23 cellular contexts compared by ENCODE assay signal in the genomic region with DNA sequence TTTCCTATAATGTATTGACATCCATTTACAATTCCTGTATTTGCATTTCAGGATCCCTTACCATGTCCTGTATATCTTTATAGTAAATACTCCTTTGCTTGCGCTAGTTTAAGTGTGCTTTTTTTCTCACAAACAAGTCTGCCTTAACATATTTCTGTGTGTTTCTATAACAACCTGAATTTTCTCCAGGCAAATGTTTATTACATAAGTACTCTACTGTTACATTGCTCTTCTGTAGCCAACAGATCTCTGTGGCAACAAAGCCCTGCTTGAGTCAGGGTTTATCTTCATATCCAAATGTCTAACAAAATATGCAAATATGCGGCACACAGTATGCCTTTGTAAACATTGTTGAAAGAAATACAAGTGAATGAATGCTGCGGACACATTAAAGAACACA.
A peak's percentile ranks its signal among the peaks of the same experiment; 100 is the strongest.
DNase-seq lines count a peak whose midpoint lies in the region; ATAC-seq and TF ChIP-seq lines count a peak whose summit lies in the region.
"Had no signal": no experiment of that assay in that cellular context is flagged by ENCODE, and none has a peak within 500 bp of the region (broad histone marks: within the 10 kb centered on the region; RNA-seq: fewer than 3 reads in every experiment).

No MANE protein-coding gene starts in this region.

- no peak overlapping the region for H3K9ac ChIP-seq in adipocyte (ENCODE audit: low read length)
- 0 out of 2 replicates have a peak overlapping the region, but pooled peaks have one; percentile 8 for H3K9ac ChIP-seq in iPS-20b (ENCODE audit: low read depth, low read length)
- no peak overlapping the region for H3K9ac ChIP-seq in mesendoderm (ENCODE audit: low read length)
- H3K9ac ChIP-seq: GM23248 had no signal

- H3K27me3 ChIP-seq in adipocyte (replicated peaks; ENCODE audit: control insufficient read depth, insufficient read depth, low read length): no peaks in the 10 kb centered on the region
- H3K27me3 ChIP-seq in iPS-20b (ENCODE audit: insufficient read depth, low read length): no peaks in the 10 kb centered on the region
- H3K27me3 ChIP-seq in mesendoderm (ENCODE audit: insufficient read depth, low read length, poor library complexity): no peaks in the 10 kb centered on the region

- no peak overlapping the region for H4K8ac ChIP-seq in mesendoderm (ENCODE audit: low read depth, low read length)

- H3K79me1 ChIP-seq in mesendoderm (ENCODE audit: low read length): no peaks in the 10 kb centered on the region

- no peak overlapping the region for H3K27ac ChIP-seq in iPS-20b (ENCODE audit: low read length)
- H3K27ac ChIP-seq in mesendoderm (ENCODE audit: low read depth, low read length): no peak overlapping the region
- H3K27ac ChIP-seq: 22Rv1, GM23248, RWPE1 had no signal

- no CpG with 5 or more reads among the region's 3 CpGs for WGBS in mesendoderm (ENCODE audit: extremely low coverage, insufficient coverage, low lambda C conversion rate)

- no peak overlapping the region for H3K4me3 ChIP-seq in AG04449 (ENCODE audit: low read depth, low read length)
- H3K4me3 ChIP-seq in adipocyte (ENCODE audit: low read length): no peak overlapping the region
- no peak overlapping the region for H3K4me3 ChIP-seq in iPS-20b (ENCODE audit: low read length)
- H3K4me3 ChIP-seq in mesendoderm (ENCODE audit: low read length): no peak overlapping the region
- H3K4me3 ChIP-seq: GM23248, HAP-1 had no signal

- no peak for TF ChIP-seq CTCF in AG04449 (IDR thresholded peaks at IDR 0.05; ENCODE audit: insufficient read depth, low read length, missing control alignments)

- H3K9me3 ChIP-seq in adipocyte (ENCODE audit: control insufficient read depth, low read length) (no peaks in the 10 kb centered on the region), iPS-20b (ENCODE audit: insufficient read depth, low read depth, low read length) (no peaks in the 10 kb centered on the region)
- H3K9me3 ChIP-seq: HAP-1 had no signal

- DNase-seq in AG04449 (ENCODE audit: low read depth, low spot score) (peak; percentile 23), adipocyte (ENCODE audit: low read depth) (peak; percentile 56), fibroblast of gingiva (ENCODE audit: low read depth) (peak; percentile 20), mesendoderm (no peak), NCI-H2227 treated with DMSO at 0.1 percent for 48 hours (lab: John Stamatoyannopoulos, UW) (no peak), NCI-H146 (lab: John Stamatoyannopoulos, UW) (no peak)
- DNase-seq: COR-L47, DMS 273 treated with DMSO at 0.1 percent for 48 hours, GDM1, GM23248, Kasumi-1, MM.1S, NCI-H1092 treated with DMSO at 0.1 percent for 48 hours, NCI-H1694, NCI-H2107, NCI-H510A treated with DMSO at 0.1 percent for 48 hours, PC-3, SIG-M5 had no signal

- CTCF ChIA-PET in AG04449 (lab: Yijun Ruan, JAX): no interaction called here

- no peaks in the 10 kb centered on the region for H3K4me1 ChIP-seq in adipocyte (ENCODE audit: control insufficient read depth, insufficient read depth, low read length)
- H3K4me1 ChIP-seq in iPS-20b (ENCODE audit: insufficient read depth, low read length): peaks cover 8% of the 10 kb centered on the region; the same call in 1 of the 2 replicates
- H3K4me1 ChIP-seq in mesendoderm (ENCODE audit: control insufficient read depth, low read depth, low read length): no peaks in the 10 kb centered on the region

- no peak overlapping the region for H2BK120ac ChIP-seq in mesendoderm (ENCODE audit: low read depth, low read length)

- H3K4ac ChIP-seq in mesendoderm (ENCODE audit: low read depth, low read length): no peak overlapping the region

- H2AK5ac ChIP-seq in mesendoderm (ENCODE audit: low read length): no peak overlapping the region

- no peak overlapping the region for H3K23ac ChIP-seq in mesendoderm (ENCODE audit: low read length)

- H4K5ac ChIP-seq in mesendoderm (ENCODE audit: low read length): no peak overlapping the region

- no peak overlapping the region for H2BK15ac ChIP-seq in mesendoderm (replicated peaks; ENCODE audit: low read depth)

- no peak overlapping the region for H3K18ac ChIP-seq in mesendoderm (ENCODE audit: low read length)

- POLR2A ChIA-PET in AG04449 (lab: Yijun Ruan, JAX): no interaction called here

- no peaks in the 10 kb centered on the region for H3K79me2 ChIP-seq in mesendoderm (ENCODE audit: control insufficient read depth, insufficient read depth, low read length)

- ATAC-seq in HG03521 (IDR thresholded peaks at IDR 0.05; ENCODE audit: unreplicated experiment): no peak
- ATAC-seq: PC-3 had no signal

- no peaks in the 10 kb centered on the region for H3K36me3 ChIP-seq in adipocyte (ENCODE audit: control insufficient read depth, insufficient read depth, low read length, severe bottlenecking)
- H3K36me3 ChIP-seq in iPS-20b (ENCODE audit: insufficient read depth, low read depth, low read length): no peaks in the 10 kb centered on the region
- no peaks in the 10 kb centered on the region for H3K36me3 ChIP-seq in mesendoderm (ENCODE audit: control insufficient read depth, insufficient read depth, low read length)
- H3K36me3 ChIP-seq: HAP-1 had no signal

- H3K56ac ChIP-seq in mesendoderm (ENCODE audit: low read length): no peak overlapping the region

- H2BK5ac ChIP-seq in mesendoderm (ENCODE audit: low read length): no peak overlapping the region

- H3K4me2 ChIP-seq in mesendoderm (ENCODE audit: low read length): no peak overlapping the region

Comparison
In these comparisons a context has a peak if more than half of its experiments do, and no peak if none do; other contexts are left out.
1. DNase-seq: peak in AG04449 (single experiment), adipocyte (single experiment) and fibroblast of gingiva (single experiment); none in mesendoderm (single experiment), NCI-H2227 treated with DMSO at 0.1 percent for 48 hours (single experiment) and NCI-H146 (single experiment).